Comparison of ENCODE assay signal across 16 cellular contexts in the genomic region with DNA sequence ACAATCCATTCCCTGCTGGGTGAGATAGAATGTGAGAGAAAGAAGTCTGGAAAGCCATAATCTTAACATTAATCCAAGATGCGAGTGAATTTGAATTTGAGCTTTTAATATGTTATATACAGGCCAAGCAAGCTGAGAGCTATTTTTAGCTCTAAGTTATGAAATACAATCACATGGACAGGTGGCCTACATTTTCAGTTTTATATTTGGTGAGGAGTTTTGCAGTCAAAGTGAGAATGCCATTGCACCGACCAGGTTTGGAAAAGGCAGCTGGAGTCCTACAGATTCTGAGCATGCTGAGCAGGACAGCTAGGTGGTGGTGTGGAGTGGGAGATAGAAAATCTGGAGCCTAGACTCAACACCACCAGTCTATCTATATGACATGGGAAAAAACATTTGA. TPM values are rescaled to one million over a fixed set of nuclear protein-coding genes. Genes with fewer than 3 reads are reported as not detected.
DNase-seq lines count a peak whose midpoint lies in the region; ATAC-seq and TF ChIP-seq lines count a peak whose summit lies in the region.
"Had no signal": no experiment of that assay in that cellular context is flagged by ENCODE, and none has a peak within 500 bp of the region (broad histone marks: within the 10 kb centered on the region; RNA-seq: fewer than 3 reads in every experiment).

No MANE protein-coding gene starts in this region.

- H3K4me2 ChIP-seq in osteoblast (ENCODE audit: insufficient read depth, low read length): no peak overlapping the region
- H3K4me2 ChIP-seq: BLaER1, smooth muscle cell had no signal

- TF ChIP-seq CTCF in osteoblast (IDR thresholded peaks at IDR 0.05; ENCODE audit: extremely low read depth, low read depth, low read length) (no peak), esophagus squamous epithelium (IDR thresholded peaks at IDR 0.05) (no peak)

- H3K4me1 ChIP-seq in osteoblast (ENCODE audit: insufficient read depth, low read length) (peaks cover 10% of the 10 kb centered on the region), esophagus squamous epithelium (peaks cover 0 to 5% (median 0%) of the 10 kb centered on the region in 3 donors)
- H3K4me1 ChIP-seq: HAP-1 had no signal

- no peaks in the 10 kb centered on the region for H4K20me1 ChIP-seq in osteoblast (ENCODE audit: insufficient read depth, low read length)
- H4K20me1 ChIP-seq: BLaER1 had no signal

- WGBS in esophagus squamous epithelium, 2 donors: 57 to 80% methylated on average over 2 of the region's 2 CpGs

- DNase-seq in osteoblast (ENCODE audit: insufficient read length, low spot score, missing footprints): peak; percentile 39
- no peak for DNase-seq in activated naive CD4-positive, alpha-beta T cell treated with anti-CD3 and anti-CD28 coated beads, Interleukin-2, amount 50 U/mL, for 72 hours (ENCODE audit: low spot score in 2 of 2)
- DNase-seq in esophagus squamous epithelium (lab: John Stamatoyannopoulos, UW): no peak
- DNase-seq in SHP77 treated with DMSO at 0.1 percent for 48 hours (lab: John Stamatoyannopoulos, UW): no peak
- DNase-seq: activated naive CD8-positive, alpha-beta T cell treated with anti-CD3 and anti-CD28 coated beads, Interleukin-2, amount 50 U/mL, for 24 hours; Karpas-422; NCI-H2029 treated with DMSO at 0.1 percent for 48 hours had no signal

- ATAC-seq in GM18517 (IDR thresholded peaks at IDR 0.05; ENCODE audit: unreplicated experiment) (peak; percentile 47), GM21723 (IDR thresholded peaks at IDR 0.05; ENCODE audit: unreplicated experiment) (peak; percentile 58), HG03558 (IDR thresholded peaks at IDR 0.05; ENCODE audit: extremely low read depth, unreplicated experiment) (peak; percentile 49)
- ATAC-seq in activated naive CD4-positive, alpha-beta T cell treated with anti-CD3 and anti-CD28 coated beads, Interleukin-2, amount 50 U/mL, for 72 hours: no peak
- ATAC-seq in activated CD4-positive, CD25-positive, alpha-beta regulatory T cell treated with anti-CD3 and anti-CD28 coated beads, Interleukin-2, amount 50 U/mL, for 24 hours: no peak
- ATAC-seq: activated naive CD8-positive, alpha-beta T cell treated with anti-CD3 and anti-CD28 coated beads, Interleukin-2, amount 50 U/mL, for 24 hours had no signal

- no peak overlapping the region for H3K27ac ChIP-seq in osteoblast (ENCODE audit: low read depth, low read length)
- H3K27ac ChIP-seq in esophagus squamous epithelium: no peak overlapping the region
- H3K27ac ChIP-seq: BLaER1, SK-N-MC had no signal

- H3K9me3 Mint-ChIP-seq in activated naive CD4-positive, alpha-beta T cell treated with anti-CD3 and anti-CD28 coated beads, Interleukin-2, amount 50 U/mL, for 72 hours: no peaks in the 10 kb centered on the region
- H3K9me3 Mint-ChIP-seq: activated naive CD8-positive, alpha-beta T cell treated with anti-CD3 and anti-CD28 coated beads, Interleukin-2, amount 50 U/mL, for 24 hours had no signal

- H3K36me3 ChIP-seq in osteoblast (ENCODE audit: insufficient read depth, low read length) (no peaks in the 10 kb centered on the region), esophagus squamous epithelium (no peaks in the 10 kb centered on the region)
- H3K36me3 ChIP-seq: BLaER1, HAP-1 had no signal

- H3K9me3 ChIP-seq in osteoblast (ENCODE audit: low read depth, low read length): no peaks in the 10 kb centered on the region
- no peaks in the 10 kb centered on the region for H3K9me3 ChIP-seq in esophagus squamous epithelium
- H3K9me3 ChIP-seq: BLaER1, HAP-1 had no signal

- intact Hi-C loops in esophagus squamous epithelium (cut with DNase I): no loop called here

- H3K79me2 ChIP-seq in osteoblast (ENCODE audit: insufficient read depth, low read length): no peaks in the 10 kb centered on the region

- H3K4me3 ChIP-seq in osteoblast (ENCODE audit: insufficient read depth, low read length) (no peak overlapping the region), esophagus squamous epithelium (no peak overlapping the region)
- H3K4me3 ChIP-seq: BLaER1, HAP-1, SK-N-MC, smooth muscle cell had no signal

- H3K27me3 ChIP-seq in osteoblast (ENCODE audit: insufficient read depth, low read length): no peaks in the 10 kb centered on the region
- H3K27me3 ChIP-seq in esophagus squamous epithelium: no peaks in the 10 kb centered on the region
- H3K27me3 ChIP-seq: BLaER1 had no signal

- H2AFZ ChIP-seq in osteoblast (ENCODE audit: low read length): no peak overlapping the region

- TF ChIP-seq POLR2A in esophagus squamous epithelium (IDR thresholded peaks at IDR 0.05): no peak

- H3K36me3 Mint-ChIP-seq in activated naive CD4-positive, alpha-beta T cell treated with anti-CD3 and anti-CD28 coated beads, Interleukin-2, amount 50 U/mL, for 72 hours: no peaks in the 10 kb centered on the region

- H3K27ac Mint-ChIP-seq in activated naive CD4-positive, alpha-beta T cell treated with anti-CD3 and anti-CD28 coated beads, Interleukin-2, amount 50 U/mL, for 72 hours: no peak overlapping the region
- H3K27ac Mint-ChIP-seq: activated naive CD8-positive, alpha-beta T cell treated with anti-CD3 and anti-CD28 coated beads, Interleukin-2, amount 50 U/mL, for 24 hours had no signal

RNA-seq across cellular contexts. Expression of a gene that starts 12.0 kb away (rescaled TPM):
- total RNA-seq in osteoblast: not detected in 2 replicates
- total RNA-seq in activated naive CD4-positive, alpha-beta T cell treated with anti-CD3 and anti-CD28 coated beads, Interleukin-2, amount 50 U/mL, for 72 hours: under 1 TPM; 0.66 to 0.74 TPM
- total RNA-seq in esophagus squamous epithelium: not detected
- total RNA-seq: lower leg skin, smooth muscle cell had no signal

RNA-seq across cellular contexts. Expression of a gene that starts 53.9 kb away (rescaled TPM):
- not detected in 2 replicates for total RNA-seq in osteoblast
- under 1 TPM in 1 of 2 donors, not detected in 1; 0.43 TPM for total RNA-seq in activated naive CD4-positive, alpha-beta T cell treated with anti-CD3 and anti-CD28 coated beads, Interleukin-2, amount 50 U/mL, for 72 hours
- total RNA-seq in esophagus squamous epithelium: not detected
- total RNA-seq: lower leg skin, smooth muscle cell had no signal

Comparison
In these comparisons a context has a peak if more than half of its experiments do, and no peak if none do; other contexts are left out.
1. ATAC-seq: peak in GM18517 (single experiment), GM21723 (single experiment) and HG03558 (single experiment); none in activated naive CD4-positive, alpha-beta T cell treated with anti-CD3 and anti-CD28 coated beads, Interleukin-2, amount 50 U/mL, for 72 hours (0 of 2) and activated CD4-positive, CD25-positive, alpha-beta regulatory T cell treated with anti-CD3 and anti-CD28 coated beads, Interleukin-2, amount 50 U/mL, for 24 hours (0 of 2).